15 cellular contexts compared by ENCODE assay signal in the genomic region with DNA sequence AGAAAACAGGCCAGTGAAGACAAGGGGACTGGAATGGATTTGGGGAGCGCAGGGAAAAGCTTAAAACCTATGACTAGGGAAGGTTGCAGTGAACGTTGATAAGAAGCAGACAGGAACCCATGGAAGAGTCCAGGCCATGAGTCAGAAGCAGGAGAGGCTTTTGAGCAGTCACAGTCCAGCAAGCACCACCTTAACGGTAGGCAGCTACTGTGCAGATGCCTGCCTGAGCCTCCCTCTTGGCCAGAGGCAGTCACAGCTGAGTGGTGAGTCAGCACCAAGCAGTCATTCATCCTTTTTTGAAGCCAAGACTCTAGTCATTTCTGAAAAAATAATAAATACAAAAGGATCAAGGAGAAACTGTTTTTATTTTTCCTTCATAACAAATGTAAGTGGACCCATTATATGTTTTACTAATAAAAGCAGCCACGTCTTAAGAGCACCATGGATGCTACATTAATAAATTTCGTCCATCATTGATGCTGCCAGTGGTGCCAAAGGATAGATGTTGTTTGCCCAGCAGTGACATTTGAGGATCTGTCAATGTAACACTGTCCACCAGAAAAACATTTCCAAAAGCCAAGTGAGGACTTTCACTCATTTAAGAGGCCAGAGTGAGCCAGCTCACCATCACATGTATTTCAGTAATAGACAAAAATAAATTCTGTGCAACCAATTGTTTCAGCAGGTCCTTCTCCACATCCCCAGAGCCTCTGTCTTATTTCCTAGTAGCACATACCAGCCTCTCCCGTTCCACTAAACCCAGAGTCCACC. TPM values are rescaled to one million over a fixed set of nuclear protein-coding genes. Genes with fewer than 3 reads are reported as not detected.
DNase-seq lines count a peak whose midpoint lies in the region; ATAC-seq and TF ChIP-seq lines count a peak whose summit lies in the region.
"Had no signal": no experiment of that assay in that cellular context is flagged by ENCODE, and none has a peak within 500 bp of the region (broad histone marks: within the 10 kb centered on the region; RNA-seq: fewer than 3 reads in every experiment).

No MANE protein-coding gene starts in this region.

- H3K36me3 Mint-ChIP-seq in natural killer cell, result peaks cover 14% of the 10 kb centered on the region

- peaks cover 0 to 3% of the 10 kb centered on the region in 2 donors for H3K9me3 Mint-ChIP-seq in natural killer cell

- DNase-seq in Daoy (ENCODE audit: low read depth) (peak; percentile 84), RKO (ENCODE audit: low spot score) (peak; percentile 43), fibroblast of gingiva (ENCODE audit: low read depth) (peak; percentile 10), retinal pigment epithelial cell (ENCODE audit: low read depth) (peak; percentile 85), ureter (ENCODE audit: low spot score) (no peak), natural killer cell (no peak)
- DNase-seq in activated naive CD4-positive, alpha-beta T cell treated with Interleukin-2 at 50 U/mL for 16 hours, result no peak
- DNase-seq: activated CD4-positive, alpha-beta T cell treated with anti-CD3 and anti-CD28 coated beads for 4 hours; activated naive CD4-positive, alpha-beta T cell treated with anti-CD3 and anti-CD28 coated beads, Interleukin-2, amount 50 U/mL, for 16 hours; GDM1; NCI-H1694 treated with DMSO at 0.1 percent for 48 hours; pancreas; transverse colon had no signal

- H3K4me1 Mint-ChIP-seq in natural killer cell, result no peaks in the 10 kb centered on the region

- H3K27me3 Mint-ChIP-seq in natural killer cell (ENCODE audit: low read depth in 2 of 2), result peaks cover 9 to 18% of the 10 kb centered on the region in 2 donors

- H3K4me3 ChIP-seq in retinal pigment epithelial cell (ENCODE audit: low read length), result no peak overlapping the region
- H3K4me3 ChIP-seq: pancreas, transverse colon had no signal

- no peak for TF ChIP-seq CTCF in retinal pigment epithelial cell (conservative IDR thresholded peaks at IDR 0.05; ENCODE audit: low read depth, low read length)
- no peak for TF ChIP-seq CTCF in natural killer cell (IDR thresholded peaks at IDR 0.05)

- intact Hi-C loops in natural killer cell (cut with micrococcal nuclease), result no loop called here

- no peak overlapping the region for H3K27ac Mint-ChIP-seq in natural killer cell

- ATAC-seq in HG02763 (IDR thresholded peaks at IDR 0.05; ENCODE audit: unreplicated experiment), result no peak
- no peak for ATAC-seq in natural killer cell
- ATAC-seq: left lobe of liver, pancreas had no signal

- no peak overlapping the region for H3K4me3 Mint-ChIP-seq in natural killer cell

RNA-seq across cellular contexts. Expression of a gene that starts 42.1 kb away (rescaled TPM):
- total RNA-seq in Daoy (2014; rRNA removed; shearing (Covaris generic)), result not detected in 2 replicates
- total RNA-seq in ureter (29.7 TPM), natural killer cell (not detected)
- total RNA-seq: left lobe of liver had no signal

Comparison
In these comparisons a context has a peak if more than half of its experiments do, and no peak if none do; other contexts are left out.
1. DNase-seq: peak in Daoy (single experiment), RKO (single experiment), fibroblast of gingiva (single experiment) and retinal pigment epithelial cell (single experiment); none in activated naive CD4-positive, alpha-beta T cell treated with Interleukin-2 at 50 U/mL for 16 hours (single experiment), ureter (single experiment) and natural killer cell (single experiment).
2. RNA of a gene that starts 42.1 kb away (total RNA-seq): 29.7 TPM in ureter (single experiment); not detected in Daoy and not detected in natural killer cell; every median in the first group is over 10 times any median in the second.